ENCODE assay signal across 1 cellular context in genomic region chr13:30843548-30843947, GRCh38.
TF ChIP-seq lines count a peak whose summit lies in the region.

No MANE protein-coding gene starts in this region.

TF ChIP-seq in HepG2, 621 proteins besides CTCF, POLR2A, EP300 and RAD21 (continued from another document):
- TF ChIP-seq, protein P1, sequence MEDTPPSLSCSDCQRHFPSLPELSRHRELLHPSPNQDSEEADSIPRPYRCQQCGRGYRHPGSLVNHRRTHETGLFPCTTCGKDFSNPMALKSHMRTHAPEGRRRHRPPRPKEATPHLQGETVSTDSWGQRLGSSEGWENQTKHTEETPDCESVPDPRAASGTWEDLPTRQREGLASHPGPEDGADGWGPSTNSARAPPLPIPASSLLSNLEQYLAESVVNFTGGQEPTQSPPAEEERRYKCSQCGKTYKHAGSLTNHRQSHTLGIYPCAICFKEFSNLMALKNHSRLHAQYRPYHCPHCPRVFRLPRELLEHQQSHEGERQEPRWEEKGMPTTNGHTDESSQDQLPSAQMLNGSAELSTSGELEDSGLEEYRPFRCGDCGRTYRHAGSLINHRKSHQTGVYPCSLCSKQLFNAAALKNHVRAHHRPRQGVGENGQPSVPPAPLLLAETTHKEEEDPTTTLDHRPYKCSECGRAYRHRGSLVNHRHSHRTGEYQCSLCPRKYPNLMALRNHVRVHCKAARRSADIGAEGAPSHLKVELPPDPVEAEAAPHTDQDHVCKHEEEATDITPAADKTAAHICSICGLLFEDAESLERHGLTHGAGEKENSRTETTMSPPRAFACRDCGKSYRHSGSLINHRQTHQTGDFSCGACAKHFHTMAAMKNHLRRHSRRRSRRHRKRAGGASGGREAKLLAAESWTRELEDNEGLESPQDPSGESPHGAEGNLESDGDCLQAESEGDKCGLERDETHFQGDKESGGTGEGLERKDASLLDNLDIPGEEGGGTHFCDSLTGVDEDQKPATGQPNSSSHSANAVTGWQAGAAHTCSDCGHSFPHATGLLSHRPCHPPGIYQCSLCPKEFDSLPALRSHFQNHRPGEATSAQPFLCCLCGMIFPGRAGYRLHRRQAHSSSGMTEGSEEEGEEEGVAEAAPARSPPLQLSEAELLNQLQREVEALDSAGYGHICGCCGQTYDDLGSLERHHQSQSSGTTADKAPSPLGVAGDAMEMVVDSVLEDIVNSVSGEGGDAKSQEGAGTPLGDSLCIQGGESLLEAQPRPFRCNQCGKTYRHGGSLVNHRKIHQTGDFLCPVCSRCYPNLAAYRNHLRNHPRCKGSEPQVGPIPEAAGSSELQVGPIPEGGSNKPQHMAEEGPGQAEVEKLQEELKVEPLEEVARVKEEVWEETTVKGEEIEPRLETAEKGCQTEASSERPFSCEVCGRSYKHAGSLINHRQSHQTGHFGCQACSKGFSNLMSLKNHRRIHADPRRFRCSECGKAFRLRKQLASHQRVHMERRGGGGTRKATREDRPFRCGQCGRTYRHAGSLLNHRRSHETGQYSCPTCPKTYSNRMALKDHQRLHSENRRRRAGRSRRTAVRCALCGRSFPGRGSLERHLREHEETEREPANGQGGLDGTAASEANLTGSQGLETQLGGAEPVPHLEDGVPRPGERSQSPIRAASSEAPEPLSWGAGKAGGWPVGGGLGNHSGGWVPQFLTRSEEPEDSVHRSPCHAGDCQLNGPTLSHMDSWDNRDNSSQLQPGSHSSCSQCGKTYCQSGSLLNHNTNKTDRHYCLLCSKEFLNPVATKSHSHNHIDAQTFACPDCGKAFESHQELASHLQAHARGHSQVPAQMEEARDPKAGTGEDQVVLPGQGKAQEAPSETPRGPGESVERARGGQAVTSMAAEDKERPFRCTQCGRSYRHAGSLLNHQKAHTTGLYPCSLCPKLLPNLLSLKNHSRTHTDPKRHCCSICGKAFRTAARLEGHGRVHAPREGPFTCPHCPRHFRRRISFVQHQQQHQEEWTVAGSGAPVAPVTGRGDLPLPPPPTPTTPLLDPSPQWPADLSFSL (CRISPR knock-in tag; IDR thresholded peaks at IDR 0.05) = peak; percentile 84; the same call in 1 of the 2 replicates
- TF ChIP-seq, protein P2, sequence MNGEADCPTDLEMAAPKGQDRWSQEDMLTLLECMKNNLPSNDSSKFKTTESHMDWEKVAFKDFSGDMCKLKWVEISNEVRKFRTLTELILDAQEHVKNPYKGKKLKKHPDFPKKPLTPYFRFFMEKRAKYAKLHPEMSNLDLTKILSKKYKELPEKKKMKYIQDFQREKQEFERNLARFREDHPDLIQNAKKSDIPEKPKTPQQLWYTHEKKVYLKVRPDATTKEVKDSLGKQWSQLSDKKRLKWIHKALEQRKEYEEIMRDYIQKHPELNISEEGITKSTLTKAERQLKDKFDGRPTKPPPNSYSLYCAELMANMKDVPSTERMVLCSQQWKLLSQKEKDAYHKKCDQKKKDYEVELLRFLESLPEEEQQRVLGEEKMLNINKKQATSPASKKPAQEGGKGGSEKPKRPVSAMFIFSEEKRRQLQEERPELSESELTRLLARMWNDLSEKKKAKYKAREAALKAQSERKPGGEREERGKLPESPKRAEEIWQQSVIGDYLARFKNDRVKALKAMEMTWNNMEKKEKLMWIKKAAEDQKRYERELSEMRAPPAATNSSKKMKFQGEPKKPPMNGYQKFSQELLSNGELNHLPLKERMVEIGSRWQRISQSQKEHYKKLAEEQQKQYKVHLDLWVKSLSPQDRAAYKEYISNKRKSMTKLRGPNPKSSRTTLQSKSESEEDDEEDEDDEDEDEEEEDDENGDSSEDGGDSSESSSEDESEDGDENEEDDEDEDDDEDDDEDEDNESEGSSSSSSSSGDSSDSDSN (CRISPR knock-in tag; IDR thresholded peaks at IDR 0.05) = 0 out of 2 replicates have a peak, but pooled peaks have one; percentile 1
TF ChIP-seq in HepG2: peak in this region for 2.
